In the genomic region with DNA sequence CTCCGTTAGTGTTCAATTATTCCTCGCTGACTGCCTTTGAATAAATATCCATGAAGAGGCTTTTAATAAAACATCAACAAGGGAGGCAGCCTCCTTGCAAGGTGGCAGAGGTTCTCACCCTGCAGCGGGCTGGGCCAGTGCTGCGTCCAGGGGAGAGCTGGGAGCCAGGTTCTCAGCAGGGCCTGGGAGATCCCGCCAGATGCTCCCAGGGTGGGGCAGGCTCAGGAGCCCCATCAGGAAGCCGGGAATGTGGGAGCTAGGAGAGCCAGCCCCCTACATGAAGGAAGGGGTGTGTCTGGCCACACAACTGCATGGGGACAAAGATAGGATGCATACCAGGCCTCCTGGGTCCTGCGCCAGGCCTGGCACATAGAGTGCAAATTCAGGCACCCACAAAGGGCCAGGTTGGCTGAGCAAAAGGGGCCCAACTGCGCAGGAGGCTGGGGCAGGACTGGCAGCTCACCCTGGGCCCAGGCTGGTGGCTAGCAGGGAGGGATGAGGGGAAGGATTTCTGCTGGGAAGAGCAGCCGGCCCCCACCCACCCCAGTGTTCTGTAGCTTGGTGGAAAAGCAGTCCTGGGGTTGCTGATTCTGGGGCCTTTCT, we compare ENCODE assay signal across 27 cellular contexts. TPM values are rescaled to one million over a fixed set of nuclear protein-coding genes. Genes with fewer than 3 reads are reported as not detected.
"Had no signal": no experiment of that assay in that cellular context is flagged by ENCODE, and none has a peak within 500 bp of the region (broad histone marks: within the 10 kb centered on the region; RNA-seq: fewer than 3 reads in every experiment).

No MANE protein-coding gene starts in this region.

- H3K36me3 ChIP-seq: cardiac muscle cell, right lobe of liver, thoracic aorta had no signal

- H3K4me1 Mint-ChIP-seq: activated CD4-positive, alpha-beta memory T cell treated with anti-CD3 and anti-CD28 coated beads, Interleukin-2, amount 10 ng/mL, durations not matched to agents 7 days and 5 days; activated CD4-positive, alpha-beta T cell treated with anti-CD3 and anti-CD28 coated beads, Interleukin-2, amount 10 ng/mL, durations not matched to agents 24 days and 14 days; activated naive CD4-positive, alpha-beta T cell treated with anti-CD3 and anti-CD28 coated beads, Interleukin-2, amount 50 U/mL, for 24 hours; memory B cell; stimulated activated memory B cell treated with anti-CD40 and anti-IgM and Interleukin-4, amounts not matched to agents 10 μg/mL and 1 μg/mL and 100 μg/mL, for 72 hours had no signal

- ATAC-seq: activated CD4-positive, CD25-positive, alpha-beta regulatory T cell treated with anti-CD3 and anti-CD28 coated beads, Interleukin-2, amount 50 U/mL, for 24 hours; activated T-cell treated with anti-CD3 and anti-CD28 coated beads, Interleukin-2, amount 50 U/mL, for 72 hours; body of pancreas; effector memory CD8-positive, alpha-beta T cell; esophagus mucosa; right lobe of liver had no signal

- H3K27me3 Mint-ChIP-seq: activated CD4-positive, alpha-beta memory T cell treated with anti-CD3 and anti-CD28 coated beads, Interleukin-2, amount 10 ng/mL, durations not matched to agents 7 days and 5 days had no signal

- H3K27me3 ChIP-seq: body of pancreas, cardiac muscle cell, hepatocyte, right lobe of liver had no signal

- H3K4me3 ChIP-seq: body of pancreas, cardiac muscle cell, hepatocyte, right lobe of liver, thoracic aorta had no signal

- DNase-seq: activated CD4-positive, alpha-beta memory T cell treated with anti-CD3 and anti-CD28 coated beads, Interleukin-2, amount 10 ng/mL, durations not matched to agents 7 days and 5 days; activated CD4-positive, alpha-beta T cell treated with anti-CD3 and anti-CD28 coated beads, Interleukin-2, amount 10 ng/mL, durations not matched to agents 24 days and 14 days; activated gamma-delta T cell; activated T-cell treated with anti-CD3 and anti-CD28 coated beads, Interleukin-2, amount 50 U/mL, for 72 hours; anterior cingulate cortex; effector memory CD8-positive, alpha-beta T cell; foreskin melanocyte; occipital lobe; small intestine; stimulated activated CD4-positive, alpha-beta T cell treated with anti-CD3 and anti-CD28 coated beads, Interleukin-15, amount 100 ng/mL, for 24 hours had no signal

- H3K4me1 ChIP-seq: body of pancreas, right lobe of liver had no signal

- H3K4me2 ChIP-seq: hepatocyte had no signal

- H3K36me3 Mint-ChIP-seq: activated naive CD4-positive, alpha-beta T cell treated with anti-CD3 and anti-CD28 coated beads, Interleukin-2, amount 50 U/mL, for 24 hours; memory B cell; stimulated activated memory B cell treated with anti-CD40 and anti-IgM and Interleukin-4, amounts not matched to agents 10 μg/mL and 1 μg/mL and 100 μg/mL, for 72 hours had no signal

- H2AFZ ChIP-seq: hepatocyte had no signal

- H3K4me3 Mint-ChIP-seq: activated CD4-positive, alpha-beta memory T cell treated with anti-CD3 and anti-CD28 coated beads, Interleukin-2, amount 10 ng/mL, durations not matched to agents 7 days and 5 days; activated CD4-positive, alpha-beta T cell treated with anti-CD3 and anti-CD28 coated beads, Interleukin-2, amount 10 ng/mL, durations not matched to agents 24 days and 14 days; activated naive CD4-positive, alpha-beta T cell treated with anti-CD3 and anti-CD28 coated beads, Interleukin-2, amount 50 U/mL, for 24 hours; activated T-cell treated with anti-CD3 and anti-CD28 coated beads, Interleukin-2, amount 50 U/mL, for 72 hours; effector memory CD8-positive, alpha-beta T cell; memory B cell; stimulated activated memory B cell treated with anti-CD40 and anti-IgM and Interleukin-4, amounts not matched to agents 10 μg/mL and 1 μg/mL and 100 μg/mL, for 72 hours had no signal

- H3K27ac Mint-ChIP-seq: activated CD4-positive, alpha-beta memory T cell treated with anti-CD3 and anti-CD28 coated beads, Interleukin-2, amount 10 ng/mL, durations not matched to agents 7 days and 5 days; activated CD4-positive, alpha-beta T cell treated with anti-CD3 and anti-CD28 coated beads, Interleukin-2, amount 10 ng/mL, durations not matched to agents 24 days and 14 days; activated naive CD4-positive, alpha-beta T cell treated with anti-CD3 and anti-CD28 coated beads, Interleukin-2, amount 50 U/mL, for 24 hours; activated T-cell treated with anti-CD3 and anti-CD28 coated beads, Interleukin-2, amount 50 U/mL, for 72 hours; effector memory CD8-positive, alpha-beta T cell; memory B cell; stimulated activated memory B cell treated with anti-CD40 and anti-IgM and Interleukin-4, amounts not matched to agents 10 μg/mL and 1 μg/mL and 100 μg/mL, for 72 hours had no signal

- H3K9me3 ChIP-seq: body of pancreas, right lobe of liver, thoracic aorta had no signal

- H3K79me2 ChIP-seq: hepatocyte had no signal

- H3K9me3 Mint-ChIP-seq: activated naive CD4-positive, alpha-beta T cell treated with anti-CD3 and anti-CD28 coated beads, Interleukin-2, amount 50 U/mL, for 24 hours had no signal

- H3K27ac ChIP-seq: body of pancreas, cardiac muscle cell, hepatocyte, right lobe of liver, thoracic aorta, VCaP had no signal

RNA-seq across cellular contexts. Expression of a gene that starts 22.8 kb away (rescaled TPM):
- total RNA-seq: activated CD4-positive, alpha-beta memory T cell treated with anti-CD3 and anti-CD28 coated beads, Interleukin-2, amount 10 ng/mL, durations not matched to agents 7 days and 5 days; activated CD4-positive, alpha-beta T cell treated with anti-CD3 and anti-CD28 coated beads, Interleukin-2, amount 10 ng/mL, durations not matched to agents 24 days and 14 days; activated T-cell treated with anti-CD3 and anti-CD28 coated beads, Interleukin-2, amount 50 U/mL, for 72 hours; body of pancreas; dermis microvascular lymphatic vessel endothelial cell; endothelial cell of umbilical vein; esophagus mucosa; liver; mononuclear cell; right lobe of liver; T-helper 2 cell treated with Interferon-gamma antibody and Interleukin-4, amounts not matched to agents 100 ng/mL and 5 ng/mL, for 36 hours; thoracic aorta; ureter had no signal
- polyA plus RNA-seq: cardiac muscle cell, endothelial cell of umbilical vein, liver had no signal
